In the genomic region with DNA sequence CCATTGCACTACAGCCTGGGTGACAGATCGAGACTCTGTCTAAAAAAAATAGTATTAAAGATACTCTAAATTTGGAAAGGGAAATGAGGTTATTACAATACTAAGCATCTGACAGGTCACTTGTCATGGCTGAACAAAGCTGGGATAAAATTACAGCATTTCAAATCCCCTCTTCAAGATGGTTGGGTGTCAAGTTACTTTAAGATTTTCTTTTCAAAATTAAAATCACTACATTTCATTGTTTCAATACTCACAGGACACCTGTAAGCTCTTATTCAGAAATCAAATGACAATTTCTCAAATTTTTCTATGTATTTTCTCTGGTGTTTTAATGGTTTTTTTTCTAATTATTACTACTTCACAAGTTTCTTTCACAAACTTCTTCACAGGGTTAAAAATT, we compare ENCODE assay signal across 1 cellular context.
TF ChIP-seq lines count a peak whose summit lies in the region.

No MANE protein-coding gene starts in this region.

TF ChIP-seq in HepG2, 621 proteins besides CTCF, POLR2A, EP300 and RAD21:
- TF ChIP-seq ZFP36L2 (CRISPR knock-in tag; IDR thresholded peaks at IDR 0.05) (no peak), RBFOX2 (IDR thresholded peaks at IDR 0.05; ENCODE audit: low read depth, low read length) (peak; percentile 75), AGO2 (optimal IDR thresholded peaks at IDR 0.05; ENCODE audit: low read depth, low read length) (peak; percentile 49)
